Comparison of ENCODE assay signal across 21 cellular contexts in the genomic region with DNA sequence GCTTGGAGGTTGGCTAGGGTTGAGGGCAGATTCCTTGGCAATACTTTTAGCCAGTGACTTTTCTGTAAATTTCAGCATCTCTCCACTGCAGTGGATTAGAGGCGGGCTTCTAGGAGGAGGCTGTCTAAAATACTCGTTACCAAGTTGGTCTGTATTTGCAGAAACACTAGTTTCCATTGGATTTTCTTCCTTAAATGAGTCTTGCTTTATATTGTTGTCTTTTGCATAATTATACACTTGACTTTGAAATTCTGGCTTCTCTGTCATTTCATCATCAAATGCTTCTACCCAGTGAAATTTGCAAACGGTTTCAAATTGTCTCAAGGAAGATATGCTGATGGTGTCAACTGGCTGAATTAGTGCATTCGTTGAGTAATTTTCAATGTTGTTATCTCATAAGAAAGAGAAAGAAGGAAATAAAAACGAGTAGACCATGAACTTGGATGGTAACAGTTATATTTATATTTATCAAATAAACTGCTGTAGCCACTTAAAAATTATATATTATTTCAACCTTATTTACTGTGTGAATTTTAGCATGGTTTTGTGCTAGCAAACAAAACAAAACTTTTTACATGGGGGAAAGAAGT. TPM values are rescaled to one million over a fixed set of nuclear protein-coding genes. Genes with fewer than 3 reads are reported as not detected.
DNase-seq lines count a peak whose midpoint lies in the region; ATAC-seq and TF ChIP-seq lines count a peak whose summit lies in the region.
"Had no signal": no experiment of that assay in that cellular context is flagged by ENCODE, and none has a peak within 500 bp of the region (broad histone marks: within the 10 kb centered on the region; RNA-seq: fewer than 3 reads in every experiment).

No MANE protein-coding gene starts in this region.

- H4K20me1 ChIP-seq in PC-3 (ENCODE audit: low read length): no peaks in the 10 kb centered on the region
- H4K20me1 ChIP-seq in smooth muscle cell (ENCODE audit: low read depth): no peaks in the 10 kb centered on the region
- H4K20me1 ChIP-seq in hepatocyte (ENCODE audit: insufficient read depth, poor library complexity, severe bottlenecking): no peaks in the 10 kb centered on the region
- H4K20me1 ChIP-seq: BLaER1 treated with 17β-estradiol and CSF1 and Interleukin-3, amounts not matched to agents 10 nM and 100 nM had no signal

- H3K4me1 ChIP-seq in PC-3 (ENCODE audit: insufficient read depth, low read length): no peaks in the 10 kb centered on the region
- no peaks in the 10 kb centered on the region for H3K4me1 ChIP-seq in smooth muscle cell (ENCODE audit: low read depth)
- H3K4me1 ChIP-seq in tibial artery: no peaks in the 10 kb centered on the region
- no peaks in the 10 kb centered on the region for H3K4me1 ChIP-seq in hepatocyte (ENCODE audit: insufficient read depth)
- H3K4me1 ChIP-seq: A549, Caco-2 had no signal

- no peaks in the 10 kb centered on the region for H3K36me3 ChIP-seq in PC-3 (ENCODE audit: low read depth, low read length)
- H3K36me3 ChIP-seq in smooth muscle cell (ENCODE audit: low read depth): no peaks in the 10 kb centered on the region
- H3K36me3 ChIP-seq in tibial artery: no peaks in the 10 kb centered on the region
- no peaks in the 10 kb centered on the region for H3K36me3 ChIP-seq in hepatocyte (replicated peaks; ENCODE audit: insufficient read depth, low read depth)
- H3K36me3 ChIP-seq: BLaER1 treated with 17β-estradiol and CSF1 and Interleukin-3, amounts not matched to agents 10 nM and 100 nM had no signal

- H3K79me2 ChIP-seq in PC-3 (ENCODE audit: low read length) (no peaks in the 10 kb centered on the region), smooth muscle cell (ENCODE audit: low read depth) (no peaks in the 10 kb centered on the region), hepatocyte (no peaks in the 10 kb centered on the region)

- DNase-seq in SIG-M5 treated with dmso at 0.1 percent for 504 hours (lab: John Stamatoyannopoulos, UW; ENCODE audit: unreplicated experiment) (peak; percentile 8), SIG-M5 (lab: John Stamatoyannopoulos, UW) (no peak), MV-4-11 (lab: John Stamatoyannopoulos, UW) (peak; percentile 28), PC-3 (no peak), smooth muscle cell (lab: John Stamatoyannopoulos, UW; ENCODE audit: unreplicated experiment) (no peak), tibial artery (no peak), hepatocyte (ENCODE audit: low spot score) (no peak)
- DNase-seq: AML-193; Caco-2; Calu3; CD4-positive, alpha-beta T cell; CD8-positive, alpha-beta T cell; DMS79 treated with DMSO at 0.1 percent for 48 hours; GF-D8 had no signal

- H3K9me2 ChIP-seq in PC-3 (replicated peaks; ENCODE audit: low read length) (no peaks in the 10 kb centered on the region), hepatocyte (replicated peaks; ENCODE audit: insufficient read depth) (no peaks in the 10 kb centered on the region)

- no peak for ATAC-seq in PC-3
- ATAC-seq in HG02884 (IDR thresholded peaks at IDR 0.05; ENCODE audit: unreplicated experiment): no peak
- ATAC-seq: A549; CD8-positive, alpha-beta T cell had no signal

- no TSS peak for BruUV-seq in PC-3 (replicated peaks; lab: Mats Ljungman, UMichigan)

- POLR2A ChIA-PET in PC-3 (lab: Charles Lee; ENCODE audit: unreplicated experiment): no interaction called here

- 0 out of 2 replicates have a peak overlapping the region, but pooled peaks have one; percentile 4 for H2AFZ ChIP-seq in PC-3 (ENCODE audit: low read length)
- peak overlapping the region; percentile 37 for H2AFZ ChIP-seq in smooth muscle cell (ENCODE audit: low read depth)
- H2AFZ ChIP-seq in hepatocyte: no peak overlapping the region

- H3K4me3 ChIP-seq in PC-3 (ENCODE audit: low read length): no peak overlapping the region
- H3K4me3 ChIP-seq in smooth muscle cell: no peak overlapping the region
- H3K4me3 ChIP-seq in tibial artery: no peak overlapping the region
- no peak overlapping the region for H3K4me3 ChIP-seq in hepatocyte
- H3K4me3 ChIP-seq: A549; BLaER1 treated with 17β-estradiol and CSF1 and Interleukin-3, amounts not matched to agents 10 nM and 100 nM had no signal

- H3K9me3 ChIP-seq in PC-3 (ENCODE audit: low read length): no peaks in the 10 kb centered on the region
- no peaks in the 10 kb centered on the region for H3K9me3 ChIP-seq in smooth muscle cell (replicated peaks; ENCODE audit: low read depth)
- H3K9me3 ChIP-seq in tibial artery: no peaks in the 10 kb centered on the region
- no peaks in the 10 kb centered on the region for H3K9me3 ChIP-seq in hepatocyte (ENCODE audit: low read depth)
- H3K9me3 ChIP-seq: A549, Caco-2 had no signal

- CTCF ChIA-PET in PC-3 (lab: Charles Lee): no interaction called here

- H3K27ac ChIP-seq in PC-3 (ENCODE audit: low read length): no peak overlapping the region
- no peak overlapping the region for H3K27ac ChIP-seq in smooth muscle cell (ENCODE audit: low read depth)
- no peak overlapping the region for H3K27ac ChIP-seq in tibial artery
- no peak overlapping the region for H3K27ac ChIP-seq in hepatocyte
- H3K27ac ChIP-seq: 22Rv1; A549; BLaER1 treated with 17β-estradiol and CSF1 and Interleukin-3, amounts not matched to agents 10 nM and 100 nM; C4-2B had no signal

- no peak overlapping the region for H3K9ac ChIP-seq in PC-3 (ENCODE audit: low read length)
- no peak overlapping the region for H3K9ac ChIP-seq in smooth muscle cell (ENCODE audit: low read depth)
- H3K9ac ChIP-seq: BLaER1 treated with 17β-estradiol and CSF1 and Interleukin-3, amounts not matched to agents 10 nM and 100 nM had no signal

- TF ChIP-seq CTCF in PC-3 (conservative IDR thresholded peaks at IDR 0.05; ENCODE audit: low read depth, low read length): no peak
- TF ChIP-seq CTCF in smooth muscle cell (IDR thresholded peaks at IDR 0.05; ENCODE audit: borderline replicate concordance, insufficient read depth, poor library complexity, severe bottlenecking): no peak
- no peak for TF ChIP-seq CTCF in tibial artery (IDR thresholded peaks at IDR 0.05)
- TF ChIP-seq CTCF in hepatocyte (IDR thresholded peaks at IDR 0.05; ENCODE audit: poor library complexity): no peak

- intact Hi-C loops in PC-3 (cut with micrococcal nuclease): no loop called here
- intact Hi-C loops in tibial artery (cut with DNase I; ENCODE audit: low total_unique reads): no loop called here

- WGBS in smooth muscle cell (ENCODE audit: low lambda C conversion rate): 74% methylated on average over 5 of the region's 5 CpGs
- 74% methylated on average over 5 of the region's 5 CpGs for WGBS in hepatocyte (ENCODE audit: low lambda C conversion rate, missing lambda C conversion rate)

- no peaks in the 10 kb centered on the region for H3K27me3 ChIP-seq in PC-3 (ENCODE audit: low read length)
- H3K27me3 ChIP-seq in smooth muscle cell (ENCODE audit: low read depth): peaks cover 8% of the 10 kb centered on the region
- peaks cover 0 to 9% of the 10 kb centered on the region in 2 donors for H3K27me3 ChIP-seq in tibial artery
- H3K27me3 ChIP-seq in hepatocyte: no peaks in the 10 kb centered on the region
- H3K27me3 ChIP-seq: BLaER1 treated with 17β-estradiol and CSF1 and Interleukin-3, amounts not matched to agents 10 nM and 100 nM had no signal

- H3K4me2 ChIP-seq in PC-3 (ENCODE audit: low read length): no peak overlapping the region
- no peak overlapping the region for H3K4me2 ChIP-seq in smooth muscle cell
- H3K4me2 ChIP-seq in hepatocyte: no peak overlapping the region
- H3K4me2 ChIP-seq: A549; BLaER1 treated with 17β-estradiol and CSF1 and Interleukin-3, amounts not matched to agents 10 nM and 100 nM had no signal

- no peaks in the 10 kb centered on the region for H3F3A ChIP-seq in PC-3 (ENCODE audit: low read length, unreplicated experiment)
- H3F3A ChIP-seq in smooth muscle cell (ENCODE audit: low read depth): no peaks in the 10 kb centered on the region

RNA-seq across cellular contexts. Expression of a gene that starts 10.8 kb away (rescaled TPM):
- total RNA-seq in PC-3 (2014; rRNA removed) (0.29 TPM in 1 of 2 replicates, not detected in the other), smooth muscle cell (not detected in 2 replicates), hepatocyte (0.17 TPM in 1 of 2 replicates, not detected in the other)
- polyA plus RNA-seq in smooth muscle cell (not detected in 2 replicates), hepatocyte (not detected in 2 replicates)
- total RNA-seq: A172, Calu3 had no signal
- polyA plus RNA-seq: BJ had no signal

RNA-seq across cellular contexts. Expression of a gene that starts 10.9 kb away (rescaled TPM):
- total RNA-seq in PC-3 (2014; rRNA removed) (29.8 and 39.9 TPM in 2 replicates), smooth muscle cell (11.8 and 12.4 TPM in 2 replicates), hepatocyte (15.5 and 15.6 TPM in 2 replicates)
- polyA plus RNA-seq in smooth muscle cell (12.4 and 18.8 TPM in 2 replicates), hepatocyte (19.2 and 19.6 TPM in 2 replicates)

Comparison
In these comparisons a context has a peak if more than half of its experiments do, and no peak if none do; other contexts are left out.
1. DNase-seq: peak in SIG-M5 treated with dmso at 0.1 percent for 504 hours (single experiment) and MV-4-11 (single experiment); none in SIG-M5 (single experiment), PC-3 (single experiment), smooth muscle cell (single experiment), tibial artery (0 of 2) and hepatocyte (single experiment).